ENCODE assay signal across 8 cellular contexts in the genomic region with DNA sequence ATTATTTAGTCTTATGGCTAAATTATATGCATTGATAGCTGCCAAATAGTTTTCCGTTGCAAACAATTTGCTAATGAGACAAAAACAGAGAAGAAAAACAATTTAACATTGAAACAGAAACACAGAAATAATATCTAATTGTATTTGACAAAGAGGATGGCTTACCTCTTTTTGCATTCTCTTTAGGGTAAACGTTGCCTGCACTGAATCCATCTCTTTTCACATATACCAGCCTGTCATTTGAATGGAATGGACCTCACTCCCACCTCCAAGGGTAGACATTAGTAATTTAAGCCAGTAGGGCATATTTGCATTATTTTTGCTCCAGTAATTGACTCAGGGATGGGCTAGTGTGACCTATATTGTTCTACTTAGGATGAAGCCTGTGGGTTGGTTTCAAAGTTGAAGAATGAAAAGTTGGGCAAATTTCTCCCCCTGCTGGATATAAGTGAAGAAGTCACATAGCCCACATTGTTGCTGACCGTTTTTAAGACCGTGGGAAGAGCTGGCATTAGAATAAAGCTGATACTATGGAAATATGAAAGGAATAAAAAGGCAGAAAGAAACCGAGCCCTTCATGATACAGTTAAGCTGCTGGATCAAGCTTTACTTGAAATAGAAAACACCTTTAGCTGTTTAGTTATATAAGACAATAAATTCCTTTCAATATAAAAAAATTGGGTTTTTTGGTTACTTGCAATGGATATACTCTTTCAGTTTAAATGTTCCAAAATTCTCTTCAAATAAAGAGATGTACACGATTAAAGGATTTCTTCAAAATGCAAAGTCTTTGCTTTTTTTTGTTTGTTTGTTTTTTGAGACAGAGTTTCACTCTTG. TPM values are rescaled to one million over a fixed set of nuclear protein-coding genes. Genes with fewer than 3 reads are reported as not detected.
DNase-seq lines count a peak whose midpoint lies in the region; ATAC-seq, FAIRE-seq and TF ChIP-seq lines count a peak whose summit lies in the region.

No MANE protein-coding gene starts in this region.

- H3K27me3 ChIP-seq in gastroesophageal sphincter (no peaks in the 10 kb centered on the region), psoas muscle (ENCODE audit: insufficient read depth in 3 of 3, low read length in 2 of 3) (no peaks in the 10 kb centered on the region)

- H3K36me3 ChIP-seq in gastroesophageal sphincter (no peaks in the 10 kb centered on the region), psoas muscle (ENCODE audit: insufficient read depth in 1 of 2, low read depth in 1 of 2) (no peaks in the 10 kb centered on the region)

- no peaks in the 10 kb centered on the region for H3K4me1 ChIP-seq in gastroesophageal sphincter
- H3K4me1 ChIP-seq in psoas muscle = no peaks in the 10 kb centered on the region

- TF ChIP-seq EP300 in gastroesophageal sphincter (IDR thresholded peaks at IDR 0.05) = no peak

- FAIRE-seq in TTC549 (lab: Jason Lieb, UNC) = peak; percentile 93

- ATAC-seq in gastroesophageal sphincter (no peak), psoas muscle (peak in 2 of 4 donors; percentile 49 to 74), GM21381 (IDR thresholded peaks at IDR 0.05; ENCODE audit: unreplicated experiment) (no peak)

- no peak for TF ChIP-seq POLR2A in gastroesophageal sphincter (IDR thresholded peaks at IDR 0.05)

- 37 to 38% methylated on average over 6 of the region's 6 CpGs for WGBS in gastroesophageal sphincter (ENCODE audit: low coverage in 1 of 2), 2 donors
- 39 to 41% (median 40%) methylated on average over 6 of the region's 6 CpGs for WGBS in psoas muscle, 3 donors

- H3K9me3 ChIP-seq in gastroesophageal sphincter (no peaks in the 10 kb centered on the region), psoas muscle (no peaks in the 10 kb centered on the region)

- intact Hi-C loops in psoas muscle (cut with DNase I) = loop anchor here (5.0 to 10.0 kb wide), 4 partner anchors 60 to 218 kb away; no protein-coding TSS in a partner anchor

- H3K4me3 ChIP-seq in gastroesophageal sphincter (no peak overlapping the region), psoas muscle (no peak overlapping the region)

- DNase-seq in DMS53 treated with DMSO at 0.1 percent for 48 hours (lab: John Stamatoyannopoulos, UW; ENCODE audit: unreplicated experiment) = peak; percentile 18
- DNase-seq in GM19240 (ENCODE audit: insufficient read length, low spot score) = peak; percentile 22
- DNase-seq in M059J (ENCODE audit: low read depth) = peak; percentile 54
- no peak for DNase-seq in psoas muscle
- DNase-seq in mesenteric fat pad (ENCODE audit: low spot score) = no peak

- peak; percentile 24 to 52 (median 37) for TF ChIP-seq CTCF in gastroesophageal sphincter (IDR thresholded peaks at IDR 0.05)
- TF ChIP-seq CTCF in psoas muscle (IDR thresholded peaks at IDR 0.05) = peak; percentile 38

- H3K27ac ChIP-seq in gastroesophageal sphincter = no peak overlapping the region
- H3K27ac ChIP-seq in psoas muscle = no peak overlapping the region

RNA-seq across cellular contexts. Expression of gene PIERCE2, which starts 26.9 kb away (rescaled TPM):
- 3.5 and 6.5 TPM in 2 replicates for total RNA-seq in M059J (2014; rRNA removed; shearing (Covaris generic))
- total RNA-seq in gastroesophageal sphincter = 1 to 10 TPM; 1.9 to 5.4 (median 3.9) TPM
- 10 to 100 TPM in 1 of 4 donors, 1 to 10 TPM in 3; 2.5 to 10.7 (median 4.6) TPM for total RNA-seq in psoas muscle
- polyA plus RNA-seq in psoas muscle = 10 to 100 TPM in 1 of 3 donors, 1 to 10 TPM in 2; 6.1 to 15.0 (median 8.7) TPM
- total RNA-seq in mesenteric fat pad = 1.3 TPM

RNA-seq across cellular contexts. Expression of gene CCPG1, which starts 27.0 kb away (rescaled TPM):
- total RNA-seq in M059J (2014; rRNA removed; shearing (Covaris generic)) = 35.6 and 45.6 TPM in 2 replicates
- 10 to 100 TPM; 48.2 to 88.2 (median 61.0) TPM for total RNA-seq in gastroesophageal sphincter
- 100 to 1,000 TPM in 1 of 4 donors, 10 to 100 TPM in 3; 63.5 to 112 (median 82.8) TPM for total RNA-seq in psoas muscle
- polyA plus RNA-seq in psoas muscle = 10 to 100 TPM; 28.3 to 88.9 (median 40.2) TPM
- total RNA-seq in mesenteric fat pad = 98.5 TPM

Comparison
In these comparisons a context has a peak if more than half of its experiments do, and no peak if none do; other contexts are left out.
1. DNase-seq: peak in DMS53 treated with DMSO at 0.1 percent for 48 hours (single experiment), GM19240 (single experiment) and M059J (single experiment); none in psoas muscle (0 of 2) and mesenteric fat pad (single experiment).